Comparison of ENCODE assay signal across 26 cellular contexts in the genomic region with DNA sequence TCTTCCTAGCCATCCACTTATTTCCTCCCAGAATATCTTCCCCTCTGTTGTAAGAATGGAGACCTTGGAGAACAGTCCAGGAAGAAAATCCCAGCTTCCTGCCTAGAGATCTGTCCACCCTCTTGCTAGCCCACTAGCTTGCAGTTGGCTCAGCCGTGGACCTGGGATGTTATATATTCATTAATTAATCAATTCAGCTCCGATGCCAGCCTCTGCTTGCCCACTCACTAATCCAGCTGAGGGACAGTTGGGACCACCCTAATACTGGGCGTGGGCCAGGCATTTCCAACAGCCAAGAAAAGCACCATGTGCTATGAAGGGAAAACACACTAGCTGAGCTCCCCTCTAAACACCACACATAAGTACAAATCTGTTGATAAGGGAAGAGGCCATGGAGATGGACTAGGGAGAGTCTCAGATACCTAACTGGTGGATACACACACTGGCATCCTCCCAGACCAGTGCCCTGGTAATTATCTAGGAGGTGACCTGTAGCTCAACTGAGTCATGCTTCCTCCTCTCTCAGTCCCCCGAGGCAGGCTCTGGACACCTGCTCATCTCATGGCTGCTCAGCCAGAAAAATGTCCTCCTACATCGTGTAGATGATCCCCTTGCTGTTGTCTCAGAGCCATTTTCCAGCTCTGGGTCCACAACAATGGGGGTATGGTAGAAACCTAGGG.
DNase-seq lines count a peak whose midpoint lies in the region; ATAC-seq and TF ChIP-seq lines count a peak whose summit lies in the region.
"Had no signal": no experiment of that assay in that cellular context is flagged by ENCODE, and none has a peak within 500 bp of the region (broad histone marks: within the 10 kb centered on the region; RNA-seq: fewer than 3 reads in every experiment).

No MANE protein-coding gene starts in this region.

- no peak overlapping the region for H3K9ac ChIP-seq in colonic mucosa (ENCODE audit: low read depth in 2 of 2, low read length in 2 of 2)
- H3K9ac ChIP-seq: parathyroid adenoma had no signal

- H3K36me3 Mint-ChIP-seq in stimulated activated memory B cell treated with anti-CD40 and anti-IgM and Interleukin-4, amounts not matched to agents 10 μg/mL and 1 μg/mL and 100 μg/mL, for 72 hours: no peaks in the 10 kb centered on the region
- H3K36me3 Mint-ChIP-seq: activated naive CD8-positive, alpha-beta T cell treated with anti-CD3 and anti-CD28 coated beads for 36 hours had no signal

- H3K4me3 Mint-ChIP-seq in stimulated activated memory B cell treated with anti-CD40 and anti-IgM and Interleukin-4, amounts not matched to agents 10 μg/mL and 1 μg/mL and 100 μg/mL, for 72 hours: no peak overlapping the region
- H3K4me3 Mint-ChIP-seq: activated naive CD8-positive, alpha-beta T cell treated with anti-CD3 and anti-CD28 coated beads for 36 hours; activated T-cell treated with anti-CD3 and anti-CD28 coated beads, Interleukin-2, amount 50 U/mL, for 24 hours; neural crest cell; stimulated activated naive CD8-positive, alpha-beta T cell treated with anti-CD3 and anti-CD28 coated beads, Interleukin-15, Interleukin-2, amounts not matched to agents 100 ng/mL and 50 ng/mL, for 24 hours had no signal

- H3K4me1 Mint-ChIP-seq in stimulated activated memory B cell treated with anti-CD40 and anti-IgM and Interleukin-4, amounts not matched to agents 10 μg/mL and 1 μg/mL and 100 μg/mL, for 72 hours: no peaks in the 10 kb centered on the region
- H3K4me1 Mint-ChIP-seq: activated naive CD8-positive, alpha-beta T cell treated with anti-CD3 and anti-CD28 coated beads for 36 hours had no signal

- no peaks in the 10 kb centered on the region for H3K9me3 ChIP-seq in RWPE2 (ENCODE audit: severe bottlenecking)
- H3K9me3 ChIP-seq in heart right ventricle: peaks cover 0 to 11% (median 0%) of the 10 kb centered on the region in 11 donors
- no peaks in the 10 kb centered on the region for H3K9me3 ChIP-seq in colonic mucosa
- H3K9me3 ChIP-seq: right atrium auricular region had no signal

- H3K27me3 ChIP-seq in RWPE2 (ENCODE audit: insufficient read depth, poor library complexity, severe bottlenecking) (peaks cover 13% of the 10 kb centered on the region), heart right ventricle (peaks cover 0 to 84% (median 63%) of the 10 kb centered on the region in 7 donors), colonic mucosa (no peaks in the 10 kb centered on the region)

- ATAC-seq in RWPE2 (ENCODE audit: low read depth): peak; percentile 81
- ATAC-seq in heart right ventricle: no peak
- ATAC-seq in stimulated activated memory B cell treated with anti-CD40 and anti-IgM and Interleukin-4, amounts not matched to agents 10 μg/mL and 1 μg/mL and 100 μg/mL, for 72 hours: no peak

- TF ChIP-seq CTCF in RWPE2 (IDR thresholded peaks at IDR 0.05; ENCODE audit: poor library complexity, severe bottlenecking) (no peak), heart right ventricle (IDR thresholded peaks at IDR 0.05) (no peak), colonic mucosa (IDR thresholded peaks at IDR 0.05) (no peak)

- 65% methylated on average over 5 of the region's 5 CpGs for WGBS in heart right ventricle, 2 donors

- H3K27ac ChIP-seq in RWPE2 (ENCODE audit: poor library complexity, severe bottlenecking): no peak overlapping the region
- H3K27ac ChIP-seq in heart right ventricle: no peak overlapping the region
- H3K27ac ChIP-seq in colonic mucosa: no peak overlapping the region
- H3K27ac ChIP-seq: cardiac muscle cell, epithelial cell of prostate, left ventricle myocardium inferior, parathyroid adenoma, right atrium auricular region, WERI-Rb-1 had no signal

- H3K9me3 Mint-ChIP-seq in stimulated activated memory B cell treated with anti-CD40 and anti-IgM and Interleukin-4, amounts not matched to agents 10 μg/mL and 1 μg/mL and 100 μg/mL, for 72 hours: peaks cover 8% of the 10 kb centered on the region
- H3K9me3 Mint-ChIP-seq: activated T-cell treated with anti-CD3 and anti-CD28 coated beads, Interleukin-2, amount 50 U/mL, for 24 hours; stimulated activated naive CD8-positive, alpha-beta T cell treated with anti-CD3 and anti-CD28 coated beads, Interleukin-15, Interleukin-2, amounts not matched to agents 100 ng/mL and 50 ng/mL, for 24 hours had no signal

- peak; percentile 39 for DNase-seq in Daoy (ENCODE audit: low read depth)
- DNase-seq in LHCN-M2 (ENCODE audit: low read depth): peak; percentile 60
- peak; percentile 72 for DNase-seq in RWPE2 (ENCODE audit: low spot score)
- DNase-seq in renal cortical epithelial cell (ENCODE audit: low read depth): peak; percentile 6
- DNase-seq in heart right ventricle: no peak
- DNase-seq in colonic mucosa: no peak
- DNase-seq: activated CD4-positive, alpha-beta T cell treated with anti-CD3 and anti-CD28 coated beads for 4 hours; activated naive CD8-positive, alpha-beta T cell treated with anti-CD3 and anti-CD28 coated beads for 36 hours; activated T-cell treated with anti-CD3 and anti-CD28 coated beads, Interleukin-2, amount 50 U/mL, for 24 hours; DMS53; effector memory CD4-positive, alpha-beta T cell; left ventricle myocardium inferior; mesendoderm; MM.1S; NCI-H1417 treated with DMSO at 0.1 percent for 48 hours; NCI-H2081; NCI-H526 treated with DMSO at 0.1 percent for 48 hours; WERI-Rb-1 had no signal

- no peak overlapping the region for H3K4me3 ChIP-seq in RWPE2 (ENCODE audit: severe bottlenecking)
- no peak overlapping the region for H3K4me3 ChIP-seq in heart right ventricle
- H3K4me3 ChIP-seq in colonic mucosa: no peak overlapping the region
- H3K4me3 ChIP-seq: cardiac muscle cell, left ventricle myocardium inferior, right atrium auricular region, smooth muscle cell had no signal

- no peak overlapping the region for H3K27ac Mint-ChIP-seq in stimulated activated memory B cell treated with anti-CD40 and anti-IgM and Interleukin-4, amounts not matched to agents 10 μg/mL and 1 μg/mL and 100 μg/mL, for 72 hours
- H3K27ac Mint-ChIP-seq: activated T-cell treated with anti-CD3 and anti-CD28 coated beads, Interleukin-2, amount 50 U/mL, for 24 hours; stimulated activated naive CD8-positive, alpha-beta T cell treated with anti-CD3 and anti-CD28 coated beads, Interleukin-15, Interleukin-2, amounts not matched to agents 100 ng/mL and 50 ng/mL, for 24 hours had no signal

- intact Hi-C loops in heart right ventricle (cut with DNase I) (loop anchor here in 1 of 10 donors (10.0 kb wide), 1 partner anchor 55 kb away; no protein-coding TSS in a partner anchor), colonic mucosa (cut with DNase I) (no loop called here)

- H3K36me3 ChIP-seq in RWPE2 (ENCODE audit: low read depth) (no peaks in the 10 kb centered on the region), heart right ventricle (no peaks in the 10 kb centered on the region), colonic mucosa (no peaks in the 10 kb centered on the region)
- H3K36me3 ChIP-seq: cardiac muscle cell, left ventricle myocardium inferior, right atrium auricular region, WERI-Rb-1 had no signal

- peaks cover 82% of the 10 kb centered on the region for H3K27me3 Mint-ChIP-seq in stimulated activated memory B cell treated with anti-CD40 and anti-IgM and Interleukin-4, amounts not matched to agents 10 μg/mL and 1 μg/mL and 100 μg/mL, for 72 hours

- H3K4me1 ChIP-seq in RWPE2 (ENCODE audit: insufficient read depth, poor library complexity, severe bottlenecking): no peaks in the 10 kb centered on the region
- H3K4me1 ChIP-seq in heart right ventricle: no peaks in the 10 kb centered on the region
- no peaks in the 10 kb centered on the region for H3K4me1 ChIP-seq in colonic mucosa
- H3K4me1 ChIP-seq: left ventricle myocardium inferior, parathyroid adenoma, right atrium auricular region had no signal

Comparison
In these comparisons a context has a peak if more than half of its experiments do, and no peak if none do; other contexts are left out.
1. DNase-seq: peak in Daoy (single experiment), LHCN-M2 (single experiment), RWPE2 (single experiment) and renal cortical epithelial cell (single experiment); none in heart right ventricle (0 of 2) and colonic mucosa (single experiment).